ENCODE assay signal across 20 cellular contexts in the genomic region with DNA sequence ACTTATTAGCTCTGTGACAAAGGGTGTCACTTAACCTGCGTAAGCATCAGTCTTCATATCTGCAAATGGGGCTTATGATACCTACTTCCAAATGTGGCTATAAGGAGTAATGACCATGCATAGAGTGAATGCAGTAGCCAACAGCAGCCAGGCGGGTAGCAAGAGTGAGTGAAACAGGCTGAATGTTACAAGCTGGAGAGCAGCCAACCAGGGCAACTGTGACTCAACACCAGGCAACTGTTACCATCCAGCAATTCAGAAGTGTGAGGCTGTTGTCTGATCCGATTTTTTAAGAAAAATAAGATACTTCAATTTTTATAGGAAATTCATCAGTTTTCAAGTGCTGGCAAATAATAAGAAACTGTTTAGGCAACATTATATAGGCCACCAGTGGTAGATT.
DNase-seq lines count a peak whose midpoint lies in the region; FAIRE-seq and TF ChIP-seq lines count a peak whose summit lies in the region.
"Had no signal": no experiment of that assay in that cellular context is flagged by ENCODE, and none has a peak within 500 bp of the region (broad histone marks: within the 10 kb centered on the region; RNA-seq: fewer than 3 reads in every experiment).

No MANE protein-coding gene starts in this region.

- H3K27ac Mint-ChIP-seq in astrocyte (ENCODE audit: unreplicated experiment) = no peak overlapping the region
- no peak overlapping the region for H3K27ac Mint-ChIP-seq in mesothelial cell of epicardium
- no peak overlapping the region for H3K27ac Mint-ChIP-seq in T-helper 2 cell treated with Interferon-gamma antibody and Interleukin-4, amounts not matched to agents 5 μg/mL and 100 μg/mL, for 36 hours
- H3K27ac Mint-ChIP-seq: activated T-cell treated with anti-CD3 and anti-CD28 coated beads, Interleukin-2, amount 50 U/mL, for 24 hours; effector memory CD8-positive, alpha-beta T cell; stimulated activated effector memory CD8-positive, alpha-beta T cell treated with anti-CD3 and anti-CD28 coated beads, Interleukin-12 subunit alpha, Interleukin-12 subunit beta, amount 100 ng/mL, for 72 hours had no signal

- peak; percentile 49 for DNase-seq in A673 (ENCODE audit: low spot score)
- DNase-seq in HFF-Myc (ENCODE audit: extremely low read depth, low read depth) = peak; percentile 39
- peak; percentile 59 for DNase-seq in astrocyte (ENCODE audit: low read depth)
- DNase-seq in head of caudate nucleus = peak in 34 of 42 donors; percentile 21 to 82 (median 49)
- DNase-seq in mesothelial cell of epicardium (ENCODE audit: low spot score in 2 of 2, unreplicated experiment in 2 of 2) = no peak
- DNase-seq in PC-9 = no peak
- no peak for DNase-seq in T-helper 2 cell treated with Interferon-gamma antibody and Interleukin-4, amounts not matched to agents 5 μg/mL and 100 μg/mL, for 36 hours (ENCODE audit: low spot score)
- no peak for DNase-seq in GM13977 (ENCODE audit: low spot score)
- DNase-seq: activated T-cell treated with anti-CD3 and anti-CD28 coated beads, Interleukin-2, amount 50 U/mL, for 24 hours; DMS53; effector memory CD8-positive, alpha-beta T cell; mammary epithelial cell; NCI-H1694; NCI-H69; stimulated activated CD4-positive, alpha-beta T cell treated with anti-CD3 and anti-CD28 coated beads, Interleukin-2, amount 100 ng/mL, for 48 hours had no signal

- in situ Hi-C loops in GM13977 (cut with MboI; ENCODE audit: low pct_unique_long_range_greater_than_20kb, low sequenced_read_pairs, unreplicated experiment) = no loop called here

- H3K79me2 ChIP-seq in astrocyte (ENCODE audit: insufficient read depth, low read length) = no peaks in the 10 kb centered on the region
- no peaks in the 10 kb centered on the region for H3K79me2 ChIP-seq in PC-9 (ENCODE audit: low read depth)

- H3K9me3 ChIP-seq in A673 (ENCODE audit: low read depth, low read length, poor library complexity, severe bottlenecking) (no peaks in the 10 kb centered on the region), astrocyte (ENCODE audit: insufficient read depth, low read depth, low read length) (no peaks in the 10 kb centered on the region), PC-9 (ENCODE audit: insufficient read depth, low read depth) (no peaks in the 10 kb centered on the region)
- H3K9me3 ChIP-seq: A549, HAP-1, SJSA1, uterus had no signal

- no peak overlapping the region for H2AFZ ChIP-seq in astrocyte (ENCODE audit: low read depth, low read length)
- H2AFZ ChIP-seq in PC-9 = no peak overlapping the region

- no peaks in the 10 kb centered on the region for H3F3A ChIP-seq in PC-9 (ENCODE audit: insufficient read depth, low read depth)

- H4K20me1 ChIP-seq in astrocyte (ENCODE audit: insufficient read depth, low read length) (no peaks in the 10 kb centered on the region), PC-9 (ENCODE audit: insufficient read depth) (no peaks in the 10 kb centered on the region)

- H3K36me3 Mint-ChIP-seq in astrocyte (ENCODE audit: low read depth, unreplicated experiment) (no peaks in the 10 kb centered on the region), mesothelial cell of epicardium (no peaks in the 10 kb centered on the region)
- no peaks in the 10 kb centered on the region for H3K36me3 Mint-ChIP-seq in T-helper 2 cell treated with Interferon-gamma antibody and Interleukin-4, amounts not matched to agents 5 μg/mL and 100 μg/mL, for 36 hours (ENCODE audit: low read depth)
- H3K36me3 Mint-ChIP-seq: stimulated activated effector memory CD8-positive, alpha-beta T cell treated with anti-CD3 and anti-CD28 coated beads, Interleukin-12 subunit alpha, Interleukin-12 subunit beta, amount 100 ng/mL, for 72 hours had no signal

- H3K27ac ChIP-seq in A673 (ENCODE audit: low read depth, low read length, poor library complexity, severe bottlenecking) (no peak overlapping the region), astrocyte (ENCODE audit: low read depth, low read length) (no peak overlapping the region), PC-9 (no peak overlapping the region)
- H3K27ac ChIP-seq: A549, SJSA1, uterus had no signal

- H3K4me3 ChIP-seq in A673 (ENCODE audit: low read depth, low read length, poor library complexity, severe bottlenecking) (no peak overlapping the region), HFF-Myc (replicated peaks; ENCODE audit: low read depth, low read length) (no peak overlapping the region), astrocyte (ENCODE audit: insufficient read depth, low read depth, low read length) (no peak overlapping the region), PC-9 (no peak overlapping the region)
- H3K4me3 ChIP-seq: A549, HAP-1, SJSA1, uterus had no signal

- H3K27me3 Mint-ChIP-seq in astrocyte (ENCODE audit: low read depth, unreplicated experiment) (no peaks in the 10 kb centered on the region), mesothelial cell of epicardium (ENCODE audit: low read depth) (no peaks in the 10 kb centered on the region)
- no peaks in the 10 kb centered on the region for H3K27me3 Mint-ChIP-seq in T-helper 2 cell treated with Interferon-gamma antibody and Interleukin-4, amounts not matched to agents 5 μg/mL and 100 μg/mL, for 36 hours (ENCODE audit: low read depth)
- H3K27me3 Mint-ChIP-seq: activated T-cell treated with anti-CD3 and anti-CD28 coated beads, Interleukin-2, amount 50 U/mL, for 24 hours; effector memory CD8-positive, alpha-beta T cell had no signal

- no peaks in the 10 kb centered on the region for H3K4me1 ChIP-seq in A673 (ENCODE audit: insufficient read depth, low read length, poor library complexity, severe bottlenecking)
- H3K4me1 ChIP-seq in astrocyte (ENCODE audit: insufficient read depth, low read length) = no peaks in the 10 kb centered on the region
- no peaks in the 10 kb centered on the region for H3K4me1 ChIP-seq in PC-9 (replicated peaks; ENCODE audit: insufficient read depth)
- H3K4me1 ChIP-seq: A549, HAP-1, SJSA1, uterus had no signal

- no peaks in the 10 kb centered on the region for H3K9me2 ChIP-seq in PC-9 (ENCODE audit: insufficient read depth)

- H3K4me3 Mint-ChIP-seq in astrocyte (ENCODE audit: unreplicated experiment) (no peak overlapping the region), mesothelial cell of epicardium (no peak overlapping the region)
- H3K4me3 Mint-ChIP-seq in T-helper 2 cell treated with Interferon-gamma antibody and Interleukin-4, amounts not matched to agents 5 μg/mL and 100 μg/mL, for 36 hours = no peak overlapping the region
- H3K4me3 Mint-ChIP-seq: activated T-cell treated with anti-CD3 and anti-CD28 coated beads, Interleukin-2, amount 50 U/mL, for 24 hours; effector memory CD8-positive, alpha-beta T cell; stimulated activated effector memory CD8-positive, alpha-beta T cell treated with anti-CD3 and anti-CD28 coated beads, Interleukin-12 subunit alpha, Interleukin-12 subunit beta, amount 100 ng/mL, for 72 hours had no signal

- H3K9ac ChIP-seq in astrocyte (ENCODE audit: low read length) = no peak overlapping the region

- CTCF ChIA-PET in A673 (lab: Charles Lee) = no interaction called here
- CTCF ChIA-PET in PC-9 (lab: Charles Lee) = no interaction called here

- FAIRE-seq in astrocyte (lab: Jason Lieb, UNC) = no peak
- FAIRE-seq: A549 had no signal

- intact Hi-C loops in A673 (cut with micrococcal nuclease; ENCODE audit: unreplicated experiment) (no loop called here), head of caudate nucleus (cut with DNase I) (no loop called here), PC-9 (cut with micrococcal nuclease; ENCODE audit: unreplicated experiment) (no loop called here)

- no peaks in the 10 kb centered on the region for H3K9me3 Mint-ChIP-seq in astrocyte (ENCODE audit: unreplicated experiment)
- peaks cover 7% of the 10 kb centered on the region for H3K9me3 Mint-ChIP-seq in mesothelial cell of epicardium
- H3K9me3 Mint-ChIP-seq in T-helper 2 cell treated with Interferon-gamma antibody and Interleukin-4, amounts not matched to agents 5 μg/mL and 100 μg/mL, for 36 hours = no peaks in the 10 kb centered on the region
- H3K9me3 Mint-ChIP-seq: stimulated activated effector memory CD8-positive, alpha-beta T cell treated with anti-CD3 and anti-CD28 coated beads, Interleukin-12 subunit alpha, Interleukin-12 subunit beta, amount 100 ng/mL, for 72 hours had no signal

- TF ChIP-seq CTCF in A673 (conservative IDR thresholded peaks at IDR 0.05; ENCODE audit: low read depth, low read length) (no peak), HFF-Myc (IDR thresholded peaks at IDR 0.05; ENCODE audit: low read depth, low read length, missing control alignments) (no peak), astrocyte (IDR thresholded peaks at IDR 0.05; ENCODE audit: insufficient read depth, low read depth, low read length) (no peak), mesothelial cell of epicardium (IDR thresholded peaks at IDR 0.05; ENCODE audit: unreplicated experiment) (no peak), PC-9 (conservative IDR thresholded peaks at IDR 0.05) (no peak), GM13977 (IDR thresholded peaks at IDR 0.05; ENCODE audit: extremely low read depth, insufficient read depth, missing control alignments) (no peak)

- BruUV-seq in A673 (replicated peaks; lab: Mats Ljungman, UMichigan) (no TSS peak), PC-9 (replicated peaks; lab: Mats Ljungman, UMichigan) (no TSS peak)

- H3K27me3 ChIP-seq in A673 (replicated peaks; ENCODE audit: insufficient read depth, low read depth, low read length, poor library complexity) = no peaks in the 10 kb centered on the region
- H3K27me3 ChIP-seq in astrocyte (ENCODE audit: insufficient read depth, low read length) = no peaks in the 10 kb centered on the region
- H3K27me3 ChIP-seq in PC-9 (ENCODE audit: insufficient read depth, low read depth) = no peaks in the 10 kb centered on the region
- H3K27me3 ChIP-seq: SJSA1, uterus had no signal

- H3K4me2 ChIP-seq in astrocyte (ENCODE audit: low read length) = no peak overlapping the region
- H3K4me2 ChIP-seq in PC-9 = no peak overlapping the region
- H3K4me2 ChIP-seq: A549 had no signal

- POLR2A ChIA-PET in A673 (lab: Charles Lee; ENCODE audit: low non-redundant PET) = no interaction called here
- POLR2A ChIA-PET in PC-9 (lab: Charles Lee; ENCODE audit: unreplicated experiment) = no interaction called here

- H3K4me1 Mint-ChIP-seq in astrocyte (ENCODE audit: low read depth, unreplicated experiment) = no peaks in the 10 kb centered on the region
- H3K4me1 Mint-ChIP-seq in mesothelial cell of epicardium = no peaks in the 10 kb centered on the region
- no peaks in the 10 kb centered on the region for H3K4me1 Mint-ChIP-seq in T-helper 2 cell treated with Interferon-gamma antibody and Interleukin-4, amounts not matched to agents 5 μg/mL and 100 μg/mL, for 36 hours (ENCODE audit: low read depth)
- H3K4me1 Mint-ChIP-seq: stimulated activated effector memory CD8-positive, alpha-beta T cell treated with anti-CD3 and anti-CD28 coated beads, Interleukin-12 subunit alpha, Interleukin-12 subunit beta, amount 100 ng/mL, for 72 hours had no signal

- H3K36me3 ChIP-seq in A673 (ENCODE audit: insufficient read depth, low read length, poor library complexity, severe bottlenecking) (peaks cover 4% of the 10 kb centered on the region), astrocyte (ENCODE audit: insufficient read depth, low read length) (no peaks in the 10 kb centered on the region), PC-9 (ENCODE audit: low read depth) (no peaks in the 10 kb centered on the region)
- H3K36me3 ChIP-seq: HAP-1, SJSA1, uterus had no signal

Comparison
In these comparisons a context has a peak if more than half of its experiments do, and no peak if none do; other contexts are left out.
1. DNase-seq: peak in A673 (single experiment), HFF-Myc (single experiment), astrocyte (single experiment) and head of caudate nucleus (34 of 42); none in mesothelial cell of epicardium (0 of 2), PC-9 (0 of 2), T-helper 2 cell treated with Interferon-gamma antibody and Interleukin-4, amounts not matched to agents 5 μg/mL and 100 μg/mL, for 36 hours (single experiment) and GM13977 (single experiment).